34 cellular contexts compared by ENCODE assay signal in the genomic region with DNA sequence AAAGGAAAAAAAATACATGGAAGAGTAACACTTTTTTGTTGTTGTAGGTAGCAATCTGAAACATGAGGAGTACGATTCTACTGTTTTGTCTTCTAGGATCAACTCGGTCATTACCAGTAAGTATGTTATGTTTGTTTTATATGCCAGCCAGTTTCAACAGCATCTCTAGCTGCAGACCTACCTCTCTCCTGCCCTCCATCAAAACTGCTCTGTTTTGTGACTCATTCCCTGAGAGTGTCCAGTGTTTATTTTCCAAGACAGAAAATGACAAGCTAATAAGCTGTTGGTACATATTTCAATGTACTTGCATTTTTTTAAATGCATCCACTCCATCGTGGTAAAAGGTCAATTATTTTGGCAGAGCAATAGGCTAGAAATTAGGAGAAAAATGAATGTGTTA. TPM values are rescaled to one million over a fixed set of nuclear protein-coding genes. Genes with fewer than 3 reads are reported as not detected.
DNase-seq lines count a peak whose midpoint lies in the region; TF ChIP-seq lines count a peak whose summit lies in the region.
"Had no signal": no experiment of that assay in that cellular context is flagged by ENCODE, and none has a peak within 500 bp of the region (broad histone marks: within the 10 kb centered on the region; RNA-seq: fewer than 3 reads in every experiment).

No MANE protein-coding gene starts in this region.

- no TSS peak for BruUV-seq in mammary epithelial cell (replicated peaks; lab: Mats Ljungman, UMichigan)

- peaks cover 21% of the 10 kb centered on the region for H3K4me1 ChIP-seq in mammary epithelial cell (ENCODE audit: insufficient read depth, low read length)
- H3K4me1 ChIP-seq: left ventricle myocardium inferior, SJSA1, stomach, thyroid gland, vagina had no signal

- in situ Hi-C loops in mammary epithelial cell (cut with MboI; ENCODE audit: low sequenced_read_pairs in 2 of 2): loop anchor here in 1 of 2 donors (25.0 kb wide), 1 partner anchor 831 kb away; no protein-coding TSS in a partner anchor
- in situ Hi-C loops in G401 (cut with HindIII; ENCODE audit: low sequenced_read_pairs): no loop called here

- dilution Hi-C loops in mammary epithelial cell (cut with HindIII; ENCODE audit: low sequenced_read_pairs): no loop called here

- H3K4me2 ChIP-seq in mammary epithelial cell (ENCODE audit: insufficient read depth, low read depth, low read length): no peak overlapping the region

- no peaks in the 10 kb centered on the region for H4K20me1 ChIP-seq in mammary epithelial cell (ENCODE audit: insufficient read depth, low read length)

- H3K27ac ChIP-seq in mammary epithelial cell (ENCODE audit: insufficient read depth, low read depth, low read length): no peak overlapping the region
- H3K27ac ChIP-seq: left ventricle myocardium inferior, SJSA1, stomach, thyroid gland, vagina had no signal

- 53% methylated on average over 3 of the region's 3 CpGs for WGBS in mammary epithelial cell (ENCODE audit: low coverage, missing lambda C conversion rate)

- peak; percentile 64 for DNase-seq in ELR (ENCODE audit: low read depth)
- peak; percentile 41 for DNase-seq in MG63
- peak; percentile 79 for DNase-seq in mammary epithelial cell
- DNase-seq in renal cortical epithelial cell (ENCODE audit: low read depth): peak; percentile 22
- DNase-seq in G401 (ENCODE audit: low spot score): no peak
- DNase-seq in HK-2 (ENCODE audit: unreplicated experiment): no peak
- DNase-seq in NCI-H446 (lab: John Stamatoyannopoulos, UW): no peak
- DNase-seq: activated CD4-positive, alpha-beta T cell treated with anti-CD3 and anti-CD28 coated beads for 36 hours; activated CD8-positive, alpha-beta memory T cell treated with anti-CD3 and anti-CD28 coated beads, Interleukin-2, amount 50 U/mL, for 48 hours; activated CD8-positive, alpha-beta T cell treated with anti-CD3 and anti-CD28 coated beads for 36 hours; CD8-positive, alpha-beta memory T cell; DMS 273 treated with DMSO at 0.1 percent for 48 hours; glutamatergic neuron; HCEC 1CT; islet precursor cell; Kasumi-1; left ventricle myocardium inferior; NCI-H1092; NCI-H1930; NCI-H774; stimulated activated CD4-positive, alpha-beta T cell treated with anti-CD3 and anti-CD28 coated beads, Interleukin-4, amount 100 ng/mL, for 1 hour; stomach; T-helper 9 cell; thyroid gland had no signal

- intact Hi-C loops in mammary epithelial cell (cut with micrococcal nuclease): no loop called here

- no peak overlapping the region for H3K9ac ChIP-seq in mammary epithelial cell (ENCODE audit: insufficient read depth, low read length)

- H3K4me3 ChIP-seq in MG63 (no peak overlapping the region), mammary epithelial cell (replicated peaks in 1 of 3; ENCODE audit: insufficient read depth in 1 of 3, low read depth in 2 of 3, low read length in 3 of 3) (no peak overlapping the region)
- H3K4me3 ChIP-seq: left ventricle myocardium inferior, SJSA1, stomach, thyroid gland, vagina had no signal

- H2AFZ ChIP-seq in mammary epithelial cell (ENCODE audit: low read depth, low read length): no peak overlapping the region

- H3K79me2 ChIP-seq in mammary epithelial cell (ENCODE audit: insufficient read depth, low read length): no peaks in the 10 kb centered on the region

- no peak for TF ChIP-seq CTCF in mammary epithelial cell (conservative IDR thresholded peaks at IDR 0.05 in 1 of 2, IDR thresholded peaks at IDR 0.05 in 1 of 2; ENCODE audit: extremely low read depth in 1 of 2, insufficient read depth in 1 of 2, low read depth in 1 of 2, low read length in 2 of 2)

- H3K36me3 ChIP-seq in MG63 (no peaks in the 10 kb centered on the region), mammary epithelial cell (ENCODE audit: insufficient read depth, low read length) (no peaks in the 10 kb centered on the region)
- H3K36me3 ChIP-seq: left ventricle myocardium inferior, SJSA1, stomach, thyroid gland, vagina had no signal

- CTCF ChIA-PET in mammary epithelial cell (lab: Charles Lee; ENCODE audit: low non-redundant PET): no interaction called here

- no peaks in the 10 kb centered on the region for H3K27me3 ChIP-seq in MG63
- no peaks in the 10 kb centered on the region for H3K27me3 ChIP-seq in mammary epithelial cell (ENCODE audit: insufficient read depth, low read length)
- H3K27me3 ChIP-seq: SJSA1, stomach, thyroid gland, vagina had no signal

- H3K9me3 ChIP-seq in MG63 (no peaks in the 10 kb centered on the region), mammary epithelial cell (replicated peaks; ENCODE audit: insufficient read depth, low read length) (no peaks in the 10 kb centered on the region)
- H3K9me3 ChIP-seq: left ventricle myocardium inferior, SJSA1, stomach, thyroid gland, vagina had no signal

RNA-seq across cellular contexts. Expression of a gene that starts 0.3 kb away (rescaled TPM):
- 2.6 TPM in 1 of 2 replicates, not detected in the other for total RNA-seq in MG63 (2014; rRNA removed; shearing (Covaris generic); ENCODE audit: low replicate concordance)
- total RNA-seq in mammary epithelial cell: not detected
- polyA plus RNA-seq in mammary epithelial cell: not detected
- polyA minus RNA-seq in mammary epithelial cell: not detected
- total RNA-seq in renal cortical epithelial cell: not detected in 2 replicates
- total RNA-seq in G401 (2014; rRNA removed; shearing (Covaris generic)): not detected in 2 replicates
- total RNA-seq: activated CD4-positive, alpha-beta T cell treated with anti-CD3 and anti-CD28 coated beads for 36 hours; activated CD8-positive, alpha-beta T cell treated with anti-CD3 and anti-CD28 coated beads for 36 hours; activated T-helper 2 cell treated with anti-CD3 and anti-CD28 coated beads, Interferon-gamma antibody, Interleukin-2, Interleukin-4, amounts not matched to agents 10 μg/mL and 5 μg/mL and 100 μg/mL, durations not matched to agents 14 hours and 24 hours and 36 hours; CD8-positive, alpha-beta memory T cell; endothelial cell of umbilical vein; left ventricle myocardium inferior; mesenteric fat pad; myocyte; posterior vena cava; RPMI7951; SJSA1; stomach; thyroid gland; vagina had no signal
- polyA plus RNA-seq: AG04450; BJ; CD8-positive, alpha-beta memory T cell had no signal

RNA-seq across cellular contexts. Expression of a gene that starts 46.7 kb away (rescaled TPM):
- not detected in 2 replicates for total RNA-seq in MG63 (2014; rRNA removed; shearing (Covaris generic); ENCODE audit: low replicate concordance)
- not detected for total RNA-seq in mammary epithelial cell
- polyA plus RNA-seq in mammary epithelial cell: not detected
- not detected for polyA minus RNA-seq in mammary epithelial cell
- not detected in 2 replicates for total RNA-seq in renal cortical epithelial cell
- not detected in 2 replicates for total RNA-seq in G401 (2014; rRNA removed; shearing (Covaris generic))
- total RNA-seq: activated CD4-positive, alpha-beta T cell treated with anti-CD3 and anti-CD28 coated beads for 36 hours; activated CD8-positive, alpha-beta T cell treated with anti-CD3 and anti-CD28 coated beads for 36 hours; activated T-helper 2 cell treated with anti-CD3 and anti-CD28 coated beads, Interferon-gamma antibody, Interleukin-2, Interleukin-4, amounts not matched to agents 10 μg/mL and 5 μg/mL and 100 μg/mL, durations not matched to agents 14 hours and 24 hours and 36 hours; CD8-positive, alpha-beta memory T cell; endothelial cell of umbilical vein; left ventricle myocardium inferior; mesenteric fat pad; myocyte; posterior vena cava; RPMI7951; SJSA1; stomach; thyroid gland; vagina had no signal
- polyA plus RNA-seq: AG04450; BJ; CD8-positive, alpha-beta memory T cell; endothelial cell of umbilical vein; stomach had no signal

Comparison
In these comparisons a context has a peak if more than half of its experiments do, and no peak if none do; other contexts are left out.
1. DNase-seq: peak in ELR (single experiment), MG63 (single experiment), mammary epithelial cell (single experiment) and renal cortical epithelial cell (single experiment); none in G401 (single experiment), HK-2 (single experiment) and NCI-H446 (0 of 2).